29 cellular contexts compared by ENCODE assay signal in the genomic region with DNA sequence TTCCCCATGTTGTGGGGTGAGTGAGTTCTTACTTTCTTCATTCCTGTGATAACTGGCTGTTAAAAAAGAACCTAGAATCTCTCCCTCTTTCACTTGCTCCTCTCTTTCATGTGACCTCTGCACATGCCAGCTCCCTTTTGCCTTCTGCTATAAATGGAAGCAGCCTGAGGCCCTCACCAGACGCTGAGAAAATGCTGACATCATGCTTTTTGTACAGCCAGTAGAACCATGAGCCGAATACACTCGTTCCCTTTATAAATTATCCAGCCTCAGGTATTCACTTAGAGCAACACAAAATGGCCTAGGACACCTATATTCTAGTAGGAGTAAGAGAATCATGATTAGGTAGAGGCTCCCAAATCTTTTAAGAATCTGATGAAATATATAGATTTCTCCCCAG.
"Had no signal": no experiment of that assay in that cellular context is flagged by ENCODE, and none has a peak within 500 bp of the region (broad histone marks: within the 10 kb centered on the region; RNA-seq: fewer than 3 reads in every experiment).

No MANE protein-coding gene starts in this region.

- H3K4me1 ChIP-seq: colonic mucosa, left lung had no signal

- DNase-seq: colonic mucosa; cortex of kidney; effector CD8-positive, alpha-beta T cell; effector memory CD8-positive, alpha-beta T cell; endodermal cell; erythroblast; esophagus squamous epithelium; foreskin fibroblast; foreskin melanocyte; gastrocnemius medialis; glutamatergic neuron; head of caudate nucleus; heart right ventricle; hippocampal formation; left cardiac atrium; left lung; left ventricle myocardium superior; mesenchymal stem cell; mucosa of descending colon; naive B cell; naive thymus-derived CD8-positive, alpha-beta T cell had no signal

- H3K4me3 Mint-ChIP-seq: dendritic cell treated with granulocyte-macrophage colony-stimulating factor and Interleukin-4, amounts not matched to agents 40 ng/mL and 50 ng/mL, for 4 days; effector memory CD8-positive, alpha-beta T cell; endodermal cell; mesothelial cell of epicardium; naive B cell; naive thymus-derived CD8-positive, alpha-beta T cell had no signal

- H3K27ac Mint-ChIP-seq: dendritic cell treated with granulocyte-macrophage colony-stimulating factor and Interleukin-4, amounts not matched to agents 40 ng/mL and 50 ng/mL, for 4 days; effector memory CD8-positive, alpha-beta T cell; endodermal cell; mesothelial cell of epicardium; naive B cell; naive thymus-derived CD8-positive, alpha-beta T cell had no signal

- H3K9me3 Mint-ChIP-seq: endodermal cell, mesothelial cell of epicardium had no signal

- H3K9me3 ChIP-seq: colonic mucosa, esophagus squamous epithelium, gastrocnemius medialis, heart right ventricle, left lung, mucosa of descending colon had no signal

- H3K27ac ChIP-seq: colonic mucosa, epithelial cell of prostate, esophagus squamous epithelium, gastrocnemius medialis, heart right ventricle, left lung had no signal

- FAIRE-seq: endometrium, islet of Langerhans, keratinocyte had no signal

- H3K27me3 ChIP-seq: colonic mucosa, esophagus squamous epithelium, gastrocnemius medialis, heart right ventricle, left lung had no signal

- H3K4me3 ChIP-seq: colonic mucosa, esophagus squamous epithelium, gastrocnemius medialis, heart right ventricle, left lung, lung, mucosa of descending colon had no signal

- H3K36me3 Mint-ChIP-seq: mesothelial cell of epicardium; naive B cell; naive thymus-derived CD8-positive, alpha-beta T cell had no signal

- H3K27me3 Mint-ChIP-seq: dendritic cell treated with granulocyte-macrophage colony-stimulating factor and Interleukin-4, amounts not matched to agents 40 ng/mL and 50 ng/mL, for 4 days; effector memory CD8-positive, alpha-beta T cell; naive B cell had no signal

- H3K4me1 Mint-ChIP-seq: endodermal cell; mesothelial cell of epicardium; naive B cell; naive thymus-derived CD8-positive, alpha-beta T cell had no signal

- ATAC-seq: effector memory CD8-positive, alpha-beta T cell; esophagus mucosa; gastrocnemius medialis; heart right ventricle; left cardiac atrium; left lung; left ventricle myocardium superior; mucosa of descending colon; naive thymus-derived CD8-positive, alpha-beta T cell had no signal

- H3K36me3 ChIP-seq: colonic mucosa, esophagus squamous epithelium, gastrocnemius medialis, heart right ventricle, left lung had no signal
